Comparison of ENCODE assay signal across 9 cellular contexts in the genomic region with DNA sequence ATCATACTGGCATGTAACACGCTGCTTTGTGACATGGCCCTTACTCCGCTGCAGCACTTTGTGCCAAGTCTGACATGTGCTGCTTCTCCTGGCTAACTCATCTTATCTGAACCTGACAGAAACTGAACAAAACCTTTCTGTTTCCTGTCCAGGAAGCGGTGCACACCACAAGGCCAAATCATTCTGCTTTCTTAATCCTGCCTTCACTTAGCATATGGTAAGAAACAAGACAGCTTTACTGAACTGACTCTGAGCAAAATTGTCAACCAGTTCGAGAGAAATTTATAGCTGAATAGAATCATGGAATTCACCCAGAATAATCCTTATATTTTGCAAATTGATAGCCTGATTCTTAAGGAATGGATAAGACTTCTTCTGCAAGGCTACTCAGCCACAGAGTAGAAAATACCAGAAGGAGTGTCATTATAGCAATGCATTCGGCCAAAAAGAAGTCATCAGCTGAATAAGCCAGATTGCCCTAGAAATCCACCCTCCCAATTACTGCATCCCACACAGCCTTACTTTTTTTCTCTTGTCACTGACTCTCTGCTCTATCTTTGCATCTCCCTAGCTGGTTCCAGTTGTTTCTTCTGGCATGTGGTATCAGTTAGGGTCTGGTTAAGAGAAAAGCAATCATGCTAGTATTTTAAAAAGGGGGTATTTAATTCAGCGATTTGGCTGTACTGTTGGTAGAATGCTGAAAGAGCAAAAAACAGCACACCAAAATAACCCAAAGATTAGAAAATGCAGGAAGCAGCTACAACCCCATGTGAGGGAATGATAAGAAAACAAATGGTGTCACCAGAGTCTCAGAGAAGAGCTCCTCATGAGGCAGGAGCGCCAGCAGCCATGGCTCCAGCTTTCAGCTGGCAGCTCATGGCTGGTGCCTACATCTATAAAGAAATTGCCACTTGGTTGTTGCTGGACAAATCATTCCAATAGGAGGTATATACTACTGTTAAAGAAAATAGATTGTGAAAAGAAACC. TPM values are rescaled to one million over a fixed set of nuclear protein-coding genes. Genes with fewer than 3 reads are reported as not detected.
DNase-seq lines count a peak whose midpoint lies in the region; ATAC-seq, FAIRE-seq and TF ChIP-seq lines count a peak whose summit lies in the region.
"Had no signal": no experiment of that assay in that cellular context is flagged by ENCODE, and none has a peak within 500 bp of the region (broad histone marks: within the 10 kb centered on the region; RNA-seq: fewer than 3 reads in every experiment).

No MANE protein-coding gene starts in this region.

- CTCF ChIA-PET in GM12878 (lab: Yijun Ruan, JAX): interaction anchor here (1.4 kb wide), 1 partner anchor 12 kb away, joined by 4 read pairs; no protein-coding TSS in a partner anchor

- H3K27me3 ChIP-seq in GM12878 (replicated peaks in 1 of 2; ENCODE audit: control insufficient read depth in 2 of 2, insufficient read depth in 2 of 2, low read length in 1 of 2) (no peaks in the 10 kb centered on the region), colonic mucosa (no peaks in the 10 kb centered on the region), GM23248 (replicated peaks; ENCODE audit: insufficient read depth) (no peaks in the 10 kb centered on the region)

- TF ChIP-seq EP300 in GM12878 (IDR thresholded peaks at IDR 0.05; ENCODE audit: borderline replicate concordance in 1 of 2, control insufficient read depth in 1 of 2, low read depth in 2 of 2, low read length in 2 of 2): no peak

- H2AFZ ChIP-seq in GM12878 (ENCODE audit: control insufficient read depth, low read depth, low read length): no peak overlapping the region; the same call in 1 of the 2 replicates
- no peak overlapping the region for H2AFZ ChIP-seq in GM23248

- TF ChIP-seq POLR2A in GM12878 (IDR thresholded peaks at IDR 0.05; ENCODE audit: low read depth, low read length): no peak

- RAD21 ChIA-PET in GM12878 (lab: Charles Lee; ENCODE audit: unreplicated experiment): interaction anchor here (1.3 kb wide), 1 partner anchor 367 kb away, joined by 3 read pairs; no protein-coding TSS in a partner anchor

- peak; percentile 56 for DNase-seq in GM12878 (ENCODE audit: low read depth, low spot score)
- DNase-seq in omental fat pad (ENCODE audit: low spot score): no peak
- DNase-seq in colonic mucosa: no peak
- DNase-seq in activated effector memory CD4-positive, alpha-beta T cell treated with Interleukin-2 at 50 U/mL for 16 hours: no peak
- no peak for DNase-seq in GM23248
- DNase-seq: PC-3 had no signal

- H3K27ac ChIP-seq in GM12878 (ENCODE audit: control insufficient read depth, insufficient read depth) (peak overlapping the region; percentile 22; the same call in 1 of the 2 replicates), colonic mucosa (no peak overlapping the region), GM23248 (no peak overlapping the region)

- FAIRE-seq in GM12878 (lab: Jason Lieb, UNC): peak; percentile 98

- H3K4me2 ChIP-seq in GM12878 (ENCODE audit: control insufficient read depth, insufficient read depth) (peak overlapping the region; percentile 46; the same call in 1 of the 2 replicates), GM23248 (ENCODE audit: unreplicated experiment) (no peak overlapping the region)

- intact Hi-C loops in GM12878 (cut with micrococcal nuclease; ENCODE audit: unreplicated experiment): no loop called here
- intact Hi-C loops in colonic mucosa (cut with DNase I): no loop called here

- H3K36me3 ChIP-seq in GM12878 (ENCODE audit: control insufficient read depth in 2 of 2, insufficient read depth in 2 of 2, low read length in 1 of 2) (no peaks in the 10 kb centered on the region), colonic mucosa (no peaks in the 10 kb centered on the region), GM23248 (ENCODE audit: low read depth) (no peaks in the 10 kb centered on the region)

- H4K20me1 ChIP-seq in GM12878 (ENCODE audit: control insufficient read depth, insufficient read depth) (no peaks in the 10 kb centered on the region), GM23248 (ENCODE audit: insufficient read depth) (no peaks in the 10 kb centered on the region)

- no peak for TF ChIP-seq RAD21 in GM12878 (IDR thresholded peaks at IDR 0.05; ENCODE audit: insufficient read depth, low read depth, low read length)

- WGBS in GM12878 (ENCODE audit: insufficient coverage, insufficient replicate concordance, low lambda C conversion rate, missing lambda C conversion rate): 23% methylated on average over 7 of the region's 7 CpGs
- WGBS in GM23248 (ENCODE audit: low coverage in 1 of 2, low lambda C conversion rate in 2 of 2, missing lambda C conversion rate in 2 of 2), 2 experiments: 70 to 74% methylated on average over 7 of the region's 7 CpGs

- no peak overlapping the region for H3K9ac ChIP-seq in GM12878 (ENCODE audit: control insufficient read depth, insufficient read depth, low read length)
- no peak overlapping the region for H3K9ac ChIP-seq in colonic mucosa (ENCODE audit: low read depth in 2 of 2, low read length in 2 of 2)
- no peak overlapping the region for H3K9ac ChIP-seq in GM23248

- H3K9me3 ChIP-seq in GM12878 (replicated peaks; ENCODE audit: control insufficient read depth, insufficient read depth, low read length) (no peaks in the 10 kb centered on the region), colonic mucosa (no peaks in the 10 kb centered on the region), GM23248 (ENCODE audit: low read depth) (no peaks in the 10 kb centered on the region)

- POLR2A ChIA-PET in GM12878 (lab: Charles Lee): no interaction called here

- H3K79me2 ChIP-seq in GM12878 (ENCODE audit: control insufficient read depth, insufficient read depth, low read length): no peaks in the 10 kb centered on the region
- no peaks in the 10 kb centered on the region for H3K79me2 ChIP-seq in GM23248 (ENCODE audit: insufficient read depth)

- ATAC-seq in GM18502 (IDR thresholded peaks at IDR 0.05; ENCODE audit: poor library complexity, unreplicated experiment) (peak; percentile 95), GM21367 (IDR thresholded peaks at IDR 0.05; ENCODE audit: unreplicated experiment) (peak; percentile 94), HG03378 (IDR thresholded peaks at IDR 0.05; ENCODE audit: unreplicated experiment) (peak; percentile 94), GM12878 (peak; percentile 90), omental fat pad (ENCODE audit: low FRiP score) (no peak)
- ATAC-seq: PC-3 had no signal

- no peak overlapping the region for H3K4me3 ChIP-seq in GM12878
- H3K4me3 ChIP-seq in colonic mucosa: no peak overlapping the region
- H3K4me3 ChIP-seq in GM23248: no peak overlapping the region

- H3K4me1 ChIP-seq in GM12878 (ENCODE audit: control insufficient read depth, insufficient read depth, low read length): peaks cover 17% of the 10 kb centered on the region
- no peaks in the 10 kb centered on the region for H3K4me1 ChIP-seq in colonic mucosa
- H3K4me1 ChIP-seq in GM23248 (ENCODE audit: insufficient read depth): no peaks in the 10 kb centered on the region

- no peaks in the 10 kb centered on the region for H3K9me2 ChIP-seq in GM23248 (ENCODE audit: insufficient read depth)

- no peaks in the 10 kb centered on the region for H3F3A ChIP-seq in GM23248 (ENCODE audit: insufficient read depth)

- TF ChIP-seq CTCF in GM12878 (IDR thresholded peaks at IDR 0.05 in 2 of 3, conservative IDR thresholded peaks at IDR 0.05 in 1 of 3; ENCODE audit: control insufficient read depth in 2 of 3, extremely low read depth in 1 of 3, insufficient read depth in 1 of 3, low read depth in 3 of 3, low read length in 3 of 3) (no peak), omental fat pad (IDR thresholded peaks at IDR 0.05) (no peak), colonic mucosa (IDR thresholded peaks at IDR 0.05) (no peak)

- no TSS peak for BruUV-seq in GM12878 (replicated peaks; lab: Mats Ljungman, UMichigan)

- in situ Hi-C loops in GM12878 (cut with MboI): no loop called here
- in situ Hi-C loops in GM23248 (cut with MboI): no loop called here

- SMC1A ChIA-PET in GM12878 (lab: Charles Lee; ENCODE audit: uncharacterized antibody, unreplicated experiment): no interaction called here

TF ChIP-seq in GM12878, 131 proteins besides CTCF, POLR2A, EP300 and RAD21:
- peak; percentile 66 for TF ChIP-seq RUNX3 (IDR thresholded peaks at IDR 0.05; ENCODE audit: low read length)
- TF ChIP-seq BHLHE40 (IDR thresholded peaks at IDR 0.05; ENCODE audit: borderline replicate concordance in 1 of 2, low read depth in 2 of 2, low read length in 1 of 2): no peak

RNA-seq across cellular contexts. Expression of a gene that starts 41.7 kb away (rescaled TPM):
- not detected in 2 replicates for total RNA-seq in GM12878 (2013; cell fraction: nucleolus; rRNA removed)
- total RNA-seq in GM12878 (2014; rRNA removed): not detected in 2 replicates
- total RNA-seq in GM12878 (2014; rRNA removed; fragmentation: Illumina TruSeq; extraction: Trizol): not detected in 2 replicates
- not detected in 2 replicates for total RNA-seq in GM12878 (2021)
- polyA plus RNA-seq in GM12878 (2011; ENCODE audit: low read depth): not detected
- not detected in 2 replicates for polyA plus RNA-seq in GM12878 (2011; rRNA removed)
- not detected in 2 replicates for polyA plus RNA-seq in GM12878 (2011; cell fraction: cytosol; rRNA removed)
- polyA plus RNA-seq in GM12878 (2011; cell fraction: nucleus; rRNA removed): not detected in 2 replicates
- polyA plus RNA-seq in GM12878 (2012): not detected in 2 replicates
- not detected in 2 replicates for polyA plus RNA-seq in GM12878 (2014; fragmentation: Illumina TruSeq; extraction: Trizol)
- not detected for polyA plus RNA-seq in GM12878 (2014; fragmentation: Nextera tagmentation; extraction: Ambion mirVana)
- not detected in 2 replicates for polyA plus RNA-seq in GM12878 (2014; rRNA removed)
- not detected for polyA plus RNA-seq in GM12878 (2016; fragmentation: Nextera tagmentation; extraction: Ambion mirVana)
- not detected in 2 replicates for polyA minus RNA-seq in GM12878 (2011; rRNA and poly(A)+ RNA removed)
- polyA minus RNA-seq in GM12878 (2011; cell fraction: cytosol; rRNA and poly(A)+ RNA removed): not detected in 2 replicates
- polyA minus RNA-seq in GM12878 (2011; cell fraction: nucleus; rRNA and poly(A)+ RNA removed): not detected in 2 replicates
- total RNA-seq in omental fat pad: not detected
- not detected for total RNA-seq in colonic mucosa
- total RNA-seq in GM23248 (2014; rRNA removed; shearing (Covaris generic)): not detected in 2 replicates
- polyA plus RNA-seq in GM23248 (2016; fragmentation: Nextera tagmentation; extraction: Ambion mirVana): not detected in 2 replicates
- total RNA-seq: PC-3 had no signal
